In the genomic region with DNA sequence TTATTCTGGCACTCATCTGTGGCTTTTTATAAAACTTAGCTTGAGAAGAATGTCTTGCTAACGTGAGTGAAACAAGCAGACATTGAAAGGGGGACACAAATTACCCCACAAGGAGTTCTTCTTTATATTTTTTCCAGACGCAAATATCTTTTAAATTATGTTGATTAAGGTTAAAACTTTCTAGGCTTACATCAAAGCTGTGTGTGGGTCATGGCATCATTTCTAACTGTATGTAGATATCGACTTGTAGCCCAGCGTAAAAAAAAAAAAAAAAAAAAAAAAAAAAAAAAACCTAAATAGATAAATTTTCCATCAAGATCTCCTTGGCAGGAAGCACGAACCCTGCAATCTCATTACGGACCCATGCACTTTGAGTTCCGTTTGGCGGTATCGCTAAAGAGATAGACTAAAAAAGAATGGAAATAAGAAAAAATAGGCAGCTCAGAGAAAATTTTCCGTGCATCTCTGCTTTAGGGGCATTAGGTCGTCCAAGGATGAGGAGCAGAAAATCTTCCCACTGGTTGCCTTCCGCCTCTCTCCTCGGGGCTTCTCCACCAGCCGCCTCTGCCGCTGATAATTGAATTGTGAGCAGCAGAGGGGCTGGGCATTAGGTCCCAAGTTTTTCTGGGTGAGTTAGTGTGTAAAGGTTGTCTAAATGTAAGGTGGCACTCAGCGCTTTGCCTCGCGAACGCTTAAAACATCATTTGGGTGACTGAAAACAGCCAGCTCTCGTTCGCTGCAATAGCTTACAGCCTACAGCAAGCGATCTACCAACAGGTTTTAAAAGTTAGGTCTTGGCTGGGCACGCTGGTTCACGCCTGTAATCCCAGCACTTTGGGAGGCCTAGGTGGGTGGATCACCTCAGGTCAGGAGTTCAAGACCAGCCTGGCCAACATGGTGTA, we compare ENCODE assay signal across 8 cellular contexts.
DNase-seq lines count a peak whose midpoint lies in the region; ATAC-seq and TF ChIP-seq lines count a peak whose summit lies in the region.

No MANE protein-coding gene starts in this region.

- 6 to 7% methylated on average over 24 of the region's 24 CpGs for WGBS in testis, 2 donors

- H3K4me1 ChIP-seq in ACC112 (ENCODE audit: control insufficient read depth, insufficient read depth, low read length, unreplicated experiment) (peaks cover 3% of the 10 kb centered on the region), testis (no peaks in the 10 kb centered on the region)

- H3K27me3 Mint-ChIP-seq in HFFc6 (ENCODE audit: insufficient read depth): peaks cover 22% of the 10 kb centered on the region
- H3K27me3 Mint-ChIP-seq in activated naive CD8-positive, alpha-beta T cell treated with anti-CD3 and anti-CD28 coated beads, Interleukin-2, amount 50 U/mL, for 24 hours: peaks cover 82% of the 10 kb centered on the region
- H3K27me3 Mint-ChIP-seq in memory B cell: peaks cover 28% of the 10 kb centered on the region

- intact Hi-C loops in testis (cut with DNase I; ENCODE audit: low total_unique reads): no loop called here

- H3K36me3 ChIP-seq in ACC112 (ENCODE audit: insufficient read depth, low read length): no peaks in the 10 kb centered on the region
- H3K36me3 ChIP-seq in testis (ENCODE audit: low read depth, missing control alignments): no peaks in the 10 kb centered on the region

- no peak for TF ChIP-seq POLR2A in testis (IDR thresholded peaks at IDR 0.05)

- peak overlapping the region; percentile 97 for H3K4me3 Mint-ChIP-seq in HFFc6
- peak overlapping the region; percentile 88 for H3K4me3 Mint-ChIP-seq in activated naive CD8-positive, alpha-beta T cell treated with anti-CD3 and anti-CD28 coated beads, Interleukin-2, amount 50 U/mL, for 24 hours
- peak overlapping the region; percentile 77 for H3K4me3 Mint-ChIP-seq in memory B cell

- H3K4me3 ChIP-seq in ACC112 (ENCODE audit: low read depth, low read length): peak overlapping the region; percentile 97
- peak overlapping the region in 1 of 2 donors; percentile 51 for H3K4me3 ChIP-seq in testis

- H3K9me3 ChIP-seq in testis: no peaks in the 10 kb centered on the region

- H3K27me3 ChIP-seq in ACC112 (ENCODE audit: insufficient read depth, low read length) (peaks cover 49% of the 10 kb centered on the region), testis (no peaks in the 10 kb centered on the region)

- H3K79me2 ChIP-seq in ACC112 (ENCODE audit: control insufficient read depth, insufficient read depth, low read length, unreplicated experiment): no peaks in the 10 kb centered on the region

- in situ Hi-C loops in G401 (cut with HindIII; ENCODE audit: low sequenced_read_pairs): no loop called here
- in situ Hi-C loops in KBM-7 (cut with MboI; ENCODE audit: low pct_unique_long_range_greater_than_20kb, low sequenced_read_pairs): no loop called here

- H3K9me3 Mint-ChIP-seq in HFFc6: peaks cover 4% of the 10 kb centered on the region; the same call in 1 of the 2 replicates
- H3K9me3 Mint-ChIP-seq in activated naive CD8-positive, alpha-beta T cell treated with anti-CD3 and anti-CD28 coated beads, Interleukin-2, amount 50 U/mL, for 24 hours: peaks cover 29% of the 10 kb centered on the region
- H3K9me3 Mint-ChIP-seq in memory B cell: peaks cover 11% of the 10 kb centered on the region

- no peak overlapping the region for H2AFZ ChIP-seq in ACC112 (ENCODE audit: low read length, unreplicated experiment)

- H3K27ac Mint-ChIP-seq in HFFc6 (peak overlapping the region; percentile 78), memory B cell (peak overlapping the region; percentile 51)
- peak overlapping the region; percentile 92 for H3K27ac Mint-ChIP-seq in activated naive CD8-positive, alpha-beta T cell treated with anti-CD3 and anti-CD28 coated beads, Interleukin-2, amount 50 U/mL, for 24 hours

- H3K36me3 Mint-ChIP-seq in HFFc6 (ENCODE audit: low read depth) (no peaks in the 10 kb centered on the region), memory B cell (peaks cover 2% of the 10 kb centered on the region)
- H3K36me3 Mint-ChIP-seq in activated naive CD8-positive, alpha-beta T cell treated with anti-CD3 and anti-CD28 coated beads, Interleukin-2, amount 50 U/mL, for 24 hours (ENCODE audit: low read depth): peaks cover 18% of the 10 kb centered on the region

- no peak overlapping the region for H3K27ac ChIP-seq in ACC112 (ENCODE audit: low read depth, low read length)
- no peak overlapping the region for H3K27ac ChIP-seq in testis

- DNase-seq in HFFc6 (no peak), memory B cell (ENCODE audit: low spot score in 2 of 2) (no peak), NCI-H748 treated with DMSO at 0.1 percent for 48 hours (lab: John Stamatoyannopoulos, UW) (no peak), G401 (ENCODE audit: low spot score) (no peak), testis (no peak), KBM-7 (no peak)
- no peak for DNase-seq in activated naive CD8-positive, alpha-beta T cell treated with anti-CD3 and anti-CD28 coated beads, Interleukin-2, amount 50 U/mL, for 24 hours

- TF ChIP-seq CTCF in HFFc6 (IDR thresholded peaks at IDR 0.05): no peak
- TF ChIP-seq CTCF in testis (IDR thresholded peaks at IDR 0.05): no peak

- ATAC-seq in activated naive CD8-positive, alpha-beta T cell treated with anti-CD3 and anti-CD28 coated beads, Interleukin-2, amount 50 U/mL, for 24 hours: no peak
- no peak for ATAC-seq in memory B cell (ENCODE audit: low read depth)

- H3K4me1 Mint-ChIP-seq in HFFc6 (ENCODE audit: low read depth): peaks cover 45% of the 10 kb centered on the region
- peaks cover 16% of the 10 kb centered on the region for H3K4me1 Mint-ChIP-seq in activated naive CD8-positive, alpha-beta T cell treated with anti-CD3 and anti-CD28 coated beads, Interleukin-2, amount 50 U/mL, for 24 hours
- peaks cover 3% of the 10 kb centered on the region for H3K4me1 Mint-ChIP-seq in memory B cell
